ENCODE assay signal across 8 cellular contexts in the genomic region with DNA sequence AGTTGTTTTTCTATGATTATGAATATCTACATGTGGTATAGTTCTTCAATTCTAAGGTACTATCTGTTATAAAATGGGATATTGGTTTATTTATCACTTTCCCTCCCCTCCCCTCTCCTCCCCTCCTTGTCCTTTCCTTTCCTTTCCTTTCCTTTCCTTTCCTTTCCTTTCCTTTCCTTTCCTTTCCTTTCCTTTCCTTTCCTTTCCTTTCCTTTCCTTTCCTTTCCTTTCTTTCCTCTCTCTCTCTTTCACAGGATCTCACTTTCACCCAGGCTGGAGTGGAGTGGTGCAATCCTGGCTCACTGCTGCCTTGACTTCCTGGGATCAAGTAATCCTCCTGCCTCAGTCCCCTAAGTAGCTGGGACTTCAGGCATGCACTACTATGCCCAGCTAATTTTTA.
"Had no signal": no experiment of that assay in that cellular context is flagged by ENCODE, and none has a peak within 500 bp of the region (broad histone marks: within the 10 kb centered on the region; RNA-seq: fewer than 3 reads in every experiment).

No MANE protein-coding gene starts in this region.

- FAIRE-seq: HTR-8/SVneo, K562 had no signal

- H3K27ac Mint-ChIP-seq: IgD-negative memory B cell had no signal

- DNase-seq: IMR-90, KBM-7, KG1 had no signal

- H3K4me2 ChIP-seq: KMS-11 had no signal

- H3K9me3 Mint-ChIP-seq: IgD-negative memory B cell had no signal

- H3K9ac ChIP-seq: KMS-11 had no signal

- ATAC-seq: K562 had no signal

- H3K4me3 ChIP-seq: K562 had no signal

- H3K4me1 Mint-ChIP-seq: IgD-negative memory B cell had no signal

- H3K27ac ChIP-seq: HL-60, KMS-11 had no signal

- H3K4me3 Mint-ChIP-seq: IgD-negative memory B cell had no signal
